In genomic region chr15:55151621-55152020, GRCh38 we compare ENCODE assay signal across 16 cellular contexts.
"Had no signal": no experiment of that assay in that cellular context is flagged by ENCODE, and none has a peak within 500 bp of the region (broad histone marks: within the 10 kb centered on the region; RNA-seq: fewer than 3 reads in every experiment).

No MANE protein-coding gene starts in this region.

- ATAC-seq: body of pancreas; esophagus mucosa; left colon; naive thymus-derived CD8-positive, alpha-beta T cell; pancreas; sciatic nerve had no signal

- H3K4me3 ChIP-seq: body of pancreas, lung, pancreas, spleen had no signal

- H3K4me1 ChIP-seq: body of pancreas, pancreas, spleen had no signal

- H3K27ac ChIP-seq: body of pancreas, pancreas, spleen had no signal

- FAIRE-seq: colon, endometrium, islet of Langerhans, pancreas had no signal

- H3K9me3 ChIP-seq: body of pancreas, pancreas, spleen had no signal

- H3K27me3 ChIP-seq: body of pancreas, pancreas, spleen had no signal

- H3K36me3 ChIP-seq: pancreas, spleen had no signal

- DNase-seq: activated CD4-positive, alpha-beta T cell treated with anti-CD3 and anti-CD28 coated beads, Interleukin-2, amount 50 U/mL, for 1 hour; activated CD8-positive, alpha-beta memory T cell treated with anti-CD3 and anti-CD28 coated beads for 24 hours; activated naive CD8-positive, alpha-beta T cell treated with anti-CD3 and anti-CD28 coated beads for 36 hours; amygdala; body of pancreas; caudate nucleus; left colon; naive thymus-derived CD8-positive, alpha-beta T cell; pancreas; spleen had no signal
